1 cellular context compared by ENCODE assay signal in the genomic region with DNA sequence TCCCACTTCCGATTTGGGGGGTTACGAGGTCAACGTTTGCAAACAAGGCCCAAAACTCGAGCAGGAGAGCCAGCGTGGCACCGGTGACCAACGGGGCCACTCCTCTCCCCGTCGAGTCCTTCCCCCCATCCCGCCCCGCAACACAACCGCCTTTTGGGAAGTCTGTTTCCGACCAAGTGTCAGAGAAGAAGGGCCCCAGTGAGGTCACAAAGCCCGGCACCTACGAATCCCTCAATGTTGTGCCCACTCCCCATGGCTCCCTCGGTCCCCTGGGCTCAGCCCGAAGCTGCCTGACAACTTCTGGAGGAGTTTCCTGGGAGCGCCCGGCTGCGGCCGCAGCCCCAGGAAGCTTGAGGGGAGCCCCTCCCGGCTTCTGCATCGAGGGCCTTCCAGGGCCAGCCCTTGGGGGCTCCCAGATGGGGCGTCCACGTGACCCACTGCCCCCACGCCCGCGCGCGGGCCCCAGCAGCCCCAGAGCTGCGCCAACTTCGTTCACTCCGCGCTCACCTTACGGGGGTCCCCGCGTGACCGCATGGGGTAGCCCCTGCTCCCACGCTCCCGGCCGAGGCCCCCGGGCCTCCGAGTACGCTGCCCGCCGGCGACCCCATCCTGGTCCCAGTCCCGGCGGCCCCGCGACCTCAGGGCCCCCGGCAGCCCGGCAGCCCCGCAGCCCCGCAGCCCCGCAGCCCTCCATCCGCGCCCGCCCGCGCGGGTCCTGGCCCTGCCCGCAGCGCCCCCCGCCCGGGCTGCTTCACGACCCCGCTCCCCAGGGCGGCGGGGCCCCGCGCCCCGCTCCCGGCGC.
A peak's percentile ranks its signal among the peaks of the same experiment; 100 is the strongest.
TF ChIP-seq lines count a peak whose summit lies in the region.

No MANE protein-coding gene starts in this region.

TF ChIP-seq in HepG2, 621 proteins besides CTCF, POLR2A, EP300 and RAD21 (continues in another document):
- no peak for TF ChIP-seq LCORL (IDR thresholded peaks at IDR 0.05)
- no peak for TF ChIP-seq LCORL (CRISPR knock-in tag; IDR thresholded peaks at IDR 0.05)
- no peak for TF ChIP-seq ZNF44 (CRISPR knock-in tag; IDR thresholded peaks at IDR 0.05)
- no peak for TF ChIP-seq XBP1 (CRISPR knock-in tag; IDR thresholded peaks at IDR 0.05)
- TF ChIP-seq AHR (CRISPR knock-in tag; IDR thresholded peaks at IDR 0.05), result no peak
- TF ChIP-seq, protein P1, sequence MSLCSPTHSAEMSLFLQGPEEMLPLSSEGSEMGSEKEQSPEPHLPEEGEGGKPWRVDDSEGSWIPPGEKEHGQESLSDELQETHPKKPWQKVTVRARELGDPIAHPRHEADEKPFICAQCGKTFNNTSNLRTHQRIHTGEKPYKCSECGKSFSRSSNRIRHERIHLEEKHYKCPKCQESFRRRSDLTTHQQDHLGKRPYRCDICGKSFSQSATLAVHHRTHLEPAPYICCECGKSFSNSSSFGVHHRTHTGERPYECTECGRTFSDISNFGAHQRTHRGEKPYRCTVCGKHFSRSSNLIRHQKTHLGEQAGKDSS (CRISPR knock-in tag; IDR thresholded peaks at IDR 0.05; ENCODE audit: borderline replicate concordance, low read depth), result no peak
- TF ChIP-seq, protein P2, sequence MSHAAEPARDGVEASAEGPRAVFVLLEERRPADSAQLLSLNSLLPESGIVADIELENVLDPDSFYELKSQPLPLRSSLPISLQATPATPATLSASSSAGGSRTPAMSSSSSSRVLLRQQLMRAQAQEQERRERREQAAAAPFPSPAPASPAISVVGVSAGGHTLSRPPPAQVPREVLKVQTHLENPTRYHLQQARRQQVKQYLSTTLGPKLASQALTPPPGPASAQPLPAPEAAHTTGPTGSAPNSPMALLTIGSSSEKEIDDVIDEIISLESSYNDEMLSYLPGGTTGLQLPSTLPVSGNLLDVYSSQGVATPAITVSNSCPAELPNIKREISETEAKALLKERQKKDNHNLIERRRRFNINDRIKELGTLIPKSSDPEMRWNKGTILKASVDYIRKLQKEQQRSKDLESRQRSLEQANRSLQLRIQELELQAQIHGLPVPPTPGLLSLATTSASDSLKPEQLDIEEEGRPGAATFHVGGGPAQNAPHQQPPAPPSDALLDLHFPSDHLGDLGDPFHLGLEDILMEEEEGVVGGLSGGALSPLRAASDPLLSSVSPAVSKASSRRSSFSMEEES (CRISPR knock-in tag; IDR thresholded peaks at IDR 0.05), result 0 out of 2 replicates have a peak, but pooled peaks have one; percentile 18
- TF ChIP-seq, protein P3, sequence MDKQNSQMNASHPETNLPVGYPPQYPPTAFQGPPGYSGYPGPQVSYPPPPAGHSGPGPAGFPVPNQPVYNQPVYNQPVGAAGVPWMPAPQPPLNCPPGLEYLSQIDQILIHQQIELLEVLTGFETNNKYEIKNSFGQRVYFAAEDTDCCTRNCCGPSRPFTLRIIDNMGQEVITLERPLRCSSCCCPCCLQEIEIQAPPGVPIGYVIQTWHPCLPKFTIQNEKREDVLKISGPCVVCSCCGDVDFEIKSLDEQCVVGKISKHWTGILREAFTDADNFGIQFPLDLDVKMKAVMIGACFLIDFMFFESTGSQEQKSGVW (CRISPR knock-in tag; IDR thresholded peaks at IDR 0.05; ENCODE audit: borderline replicate concordance), result no peak
- no peak for TF ChIP-seq GTF2F1 (IDR thresholded peaks at IDR 0.05; ENCODE audit: low read length)
- TF ChIP-seq KAT7 (CRISPR knock-in tag; IDR thresholded peaks at IDR 0.05; ENCODE audit: borderline replicate concordance), result no peak
- TF ChIP-seq NR2F6 (IDR thresholded peaks at IDR 0.05), result no peak
- no peak for TF ChIP-seq NR2F6 (CRISPR knock-in tag; IDR thresholded peaks at IDR 0.05)
- no peak for TF ChIP-seq U2AF1 (optimal IDR thresholded peaks at IDR 0.05; ENCODE audit: low read depth, low read length)
- TF ChIP-seq RFX3 (CRISPR knock-in tag; IDR thresholded peaks at IDR 0.05), result no peak
- TF ChIP-seq, protein P4, sequence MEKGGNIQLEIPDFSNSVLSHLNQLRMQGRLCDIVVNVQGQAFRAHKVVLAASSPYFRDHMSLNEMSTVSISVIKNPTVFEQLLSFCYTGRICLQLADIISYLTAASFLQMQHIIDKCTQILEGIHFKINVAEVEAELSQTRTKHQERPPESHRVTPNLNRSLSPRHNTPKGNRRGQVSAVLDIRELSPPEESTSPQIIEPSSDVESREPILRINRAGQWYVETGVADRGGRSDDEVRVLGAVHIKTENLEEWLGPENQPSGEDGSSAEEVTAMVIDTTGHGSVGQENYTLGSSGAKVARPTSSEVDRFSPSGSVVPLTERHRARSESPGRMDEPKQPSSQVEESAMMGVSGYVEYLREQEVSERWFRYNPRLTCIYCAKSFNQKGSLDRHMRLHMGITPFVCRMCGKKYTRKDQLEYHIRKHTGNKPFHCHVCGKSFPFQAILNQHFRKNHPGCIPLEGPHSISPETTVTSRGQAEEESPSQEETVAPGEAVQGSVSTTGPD (CRISPR knock-in tag; IDR thresholded peaks at IDR 0.05), result 0 out of 2 replicates have a peak, but pooled peaks have one; percentile 10
- TF ChIP-seq, protein P5, sequence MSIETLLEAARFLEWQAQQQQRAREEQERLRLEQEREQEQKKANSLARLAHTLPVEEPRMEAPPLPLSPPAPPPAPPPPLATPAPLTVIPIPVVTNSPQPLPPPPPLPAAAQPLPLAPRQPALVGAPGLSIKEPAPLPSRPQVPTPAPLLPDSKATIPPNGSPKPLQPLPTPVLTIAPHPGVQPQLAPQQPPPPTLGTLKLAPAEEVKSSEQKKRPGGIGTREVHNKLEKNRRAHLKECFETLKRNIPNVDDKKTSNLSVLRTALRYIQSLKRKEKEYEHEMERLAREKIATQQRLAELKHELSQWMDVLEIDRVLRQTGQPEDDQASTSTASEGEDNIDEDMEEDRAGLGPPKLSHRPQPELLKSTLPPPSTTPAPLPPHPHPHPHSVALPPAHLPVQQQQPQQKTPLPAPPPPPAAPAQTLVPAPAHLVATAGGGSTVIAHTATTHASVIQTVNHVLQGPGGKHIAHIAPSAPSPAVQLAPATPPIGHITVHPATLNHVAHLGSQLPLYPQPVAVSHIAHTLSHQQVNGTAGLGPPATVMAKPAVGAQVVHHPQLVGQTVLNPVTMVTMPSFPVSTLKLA (IDR thresholded peaks at IDR 0.05), result no peak
- no peak for TF ChIP-seq ZNF12 (CRISPR knock-in tag; IDR thresholded peaks at IDR 0.05)
- no peak for TF ChIP-seq HOXA5 (CRISPR knock-in tag; IDR thresholded peaks at IDR 0.05)
- TF ChIP-seq HDAC1 (CRISPR knock-in tag; IDR thresholded peaks at IDR 0.05), result peak; percentile 42; the same call in 1 of the 2 replicates
- no peak for TF ChIP-seq KLF15 (CRISPR knock-in tag; IDR thresholded peaks at IDR 0.05; ENCODE audit: borderline replicate concordance)
- no peak for TF ChIP-seq GATAD1 (CRISPR knock-in tag; IDR thresholded peaks at IDR 0.05)
- TF ChIP-seq, protein P6, sequence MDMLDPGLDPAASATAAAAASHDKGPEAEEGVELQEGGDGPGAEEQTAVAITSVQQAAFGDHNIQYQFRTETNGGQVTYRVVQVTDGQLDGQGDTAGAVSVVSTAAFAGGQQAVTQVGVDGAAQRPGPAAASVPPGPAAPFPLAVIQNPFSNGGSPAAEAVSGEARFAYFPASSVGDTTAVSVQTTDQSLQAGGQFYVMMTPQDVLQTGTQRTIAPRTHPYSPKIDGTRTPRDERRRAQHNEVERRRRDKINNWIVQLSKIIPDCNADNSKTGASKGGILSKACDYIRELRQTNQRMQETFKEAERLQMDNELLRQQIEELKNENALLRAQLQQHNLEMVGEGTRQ (IDR thresholded peaks at IDR 0.05; ENCODE audit: low read depth, low read length), result no peak
- TF ChIP-seq, protein P6 (CRISPR knock-in tag; IDR thresholded peaks at IDR 0.05; ENCODE audit: borderline replicate concordance), result no peak; the same call in 1 of the 2 replicates
- TF ChIP-seq, protein P7, sequence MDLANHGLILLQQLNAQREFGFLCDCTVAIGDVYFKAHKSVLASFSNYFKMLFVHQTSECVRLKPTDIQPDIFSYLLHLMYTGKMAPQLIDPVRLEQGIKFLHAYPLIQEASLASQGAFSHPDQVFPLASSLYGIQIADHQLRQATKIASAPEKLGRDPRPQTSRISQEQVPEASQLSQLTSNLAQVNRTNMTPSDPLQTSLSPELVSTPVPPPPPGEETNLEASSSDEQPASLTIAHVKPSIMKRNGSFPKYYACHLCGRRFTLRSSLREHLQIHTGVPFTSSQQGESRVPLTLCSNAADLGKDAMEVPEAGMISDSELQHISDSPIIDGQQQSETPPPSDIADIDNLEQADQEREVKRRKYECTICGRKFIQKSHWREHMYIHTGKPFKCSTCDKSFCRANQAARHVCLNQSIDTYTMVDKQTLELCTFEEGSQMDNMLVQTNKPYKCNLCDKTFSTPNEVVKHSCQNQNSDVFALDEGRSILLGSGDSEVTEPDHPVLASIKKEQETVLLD (CRISPR knock-in tag; IDR thresholded peaks at IDR 0.05; ENCODE audit: low read depth), result no peak
- no peak for TF ChIP-seq KLF9 (CRISPR knock-in tag; IDR thresholded peaks at IDR 0.05; ENCODE audit: low read depth)
- TF ChIP-seq SNAI1 (CRISPR knock-in tag; IDR thresholded peaks at IDR 0.05; ENCODE audit: borderline replicate concordance), result no peak
- no peak for TF ChIP-seq SP2 (CRISPR knock-in tag; IDR thresholded peaks at IDR 0.05)
- TF ChIP-seq, protein P8, sequence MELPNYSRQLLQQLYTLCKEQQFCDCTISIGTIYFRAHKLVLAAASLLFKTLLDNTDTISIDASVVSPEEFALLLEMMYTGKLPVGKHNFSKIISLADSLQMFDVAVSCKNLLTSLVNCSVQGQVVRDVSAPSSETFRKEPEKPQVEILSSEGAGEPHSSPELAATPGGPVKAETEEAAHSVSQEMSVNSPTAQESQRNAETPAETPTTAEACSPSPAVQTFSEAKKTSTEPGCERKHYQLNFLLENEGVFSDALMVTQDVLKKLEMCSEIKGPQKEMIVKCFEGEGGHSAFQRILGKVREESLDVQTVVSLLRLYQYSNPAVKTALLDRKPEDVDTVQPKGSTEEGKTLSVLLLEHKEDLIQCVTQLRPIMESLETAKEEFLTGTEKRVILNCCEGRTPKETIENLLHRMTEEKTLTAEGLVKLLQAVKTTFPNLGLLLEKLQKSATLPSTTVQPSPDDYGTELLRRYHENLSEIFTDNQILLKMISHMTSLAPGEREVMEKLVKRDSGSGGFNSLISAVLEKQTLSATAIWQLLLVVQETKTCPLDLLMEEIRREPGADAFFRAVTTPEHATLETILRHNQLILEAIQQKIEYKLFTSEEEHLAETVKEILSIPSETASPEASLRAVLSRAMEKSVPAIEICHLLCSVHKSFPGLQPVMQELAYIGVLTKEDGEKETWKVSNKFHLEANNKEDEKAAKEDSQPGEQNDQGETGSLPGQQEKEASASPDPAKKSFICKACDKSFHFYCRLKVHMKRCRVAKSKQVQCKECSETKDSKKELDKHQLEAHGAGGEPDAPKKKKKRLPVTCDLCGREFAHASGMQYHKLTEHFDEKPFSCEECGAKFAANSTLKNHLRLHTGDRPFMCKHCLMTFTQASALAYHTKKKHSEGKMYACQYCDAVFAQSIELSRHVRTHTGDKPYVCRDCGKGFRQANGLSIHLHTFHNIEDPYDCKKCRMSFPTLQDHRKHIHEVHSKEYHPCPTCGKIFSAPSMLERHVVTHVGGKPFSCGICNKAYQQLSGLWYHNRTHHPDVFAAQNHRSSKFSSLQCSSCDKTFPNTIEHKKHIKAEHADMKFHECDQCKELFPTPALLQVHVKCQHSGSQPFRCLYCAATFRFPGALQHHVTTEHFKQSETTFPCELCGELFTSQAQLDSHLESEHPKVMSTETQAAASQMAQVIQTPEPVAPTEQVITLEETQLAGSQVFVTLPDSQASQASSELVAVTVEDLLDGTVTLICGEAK (IDR thresholded peaks at IDR 0.05), result no peak
- TF ChIP-seq, protein P8 (CRISPR knock-in tag; IDR thresholded peaks at IDR 0.05), result no peak
- TF ChIP-seq ZNF615 (CRISPR knock-in tag; IDR thresholded peaks at IDR 0.05; ENCODE audit: borderline replicate concordance), result no peak; the same call in 1 of the 2 replicates
- TF ChIP-seq, protein P9, sequence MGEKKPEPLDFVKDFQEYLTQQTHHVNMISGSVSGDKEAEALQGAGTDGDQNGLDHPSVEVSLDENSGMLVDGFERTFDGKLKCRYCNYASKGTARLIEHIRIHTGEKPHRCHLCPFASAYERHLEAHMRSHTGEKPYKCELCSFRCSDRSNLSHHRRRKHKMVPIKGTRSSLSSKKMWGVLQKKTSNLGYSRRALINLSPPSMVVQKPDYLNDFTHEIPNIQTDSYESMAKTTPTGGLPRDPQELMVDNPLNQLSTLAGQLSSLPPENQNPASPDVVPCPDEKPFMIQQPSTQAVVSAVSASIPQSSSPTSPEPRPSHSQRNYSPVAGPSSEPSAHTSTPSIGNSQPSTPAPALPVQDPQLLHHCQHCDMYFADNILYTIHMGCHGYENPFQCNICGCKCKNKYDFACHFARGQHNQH (CRISPR knock-in tag; IDR thresholded peaks at IDR 0.05), result no peak
- no peak for TF ChIP-seq ZNF543 (CRISPR knock-in tag; IDR thresholded peaks at IDR 0.05)
- no peak for TF ChIP-seq ERF (CRISPR knock-in tag; IDR thresholded peaks at IDR 0.05)
- no peak for TF ChIP-seq ZKSCAN1 (IDR thresholded peaks at IDR 0.05; ENCODE audit: low read length)
